17 cellular contexts compared by ENCODE assay signal in the genomic region with DNA sequence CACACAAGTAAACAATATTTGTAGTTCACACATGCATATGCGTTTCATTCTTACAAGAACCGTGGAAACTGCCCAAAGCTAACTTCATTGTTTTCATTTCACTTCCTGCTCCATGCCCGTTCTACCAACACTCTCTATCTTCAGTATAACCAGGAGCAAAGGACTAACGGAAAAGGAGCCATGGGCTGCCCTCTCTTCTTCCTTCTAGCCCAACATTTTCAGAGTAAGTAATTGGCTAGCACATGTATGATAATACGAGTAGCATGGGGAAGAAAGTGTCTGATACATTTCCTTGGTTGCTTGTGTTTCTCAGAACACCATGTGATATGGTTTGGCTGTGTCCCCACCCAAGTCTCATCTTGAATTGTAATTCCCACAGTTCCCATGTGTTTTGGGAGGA.
"Had no signal": no experiment of that assay in that cellular context is flagged by ENCODE, and none has a peak within 500 bp of the region (broad histone marks: within the 10 kb centered on the region; RNA-seq: fewer than 3 reads in every experiment).

No MANE protein-coding gene starts in this region.

- H2AFZ ChIP-seq: hepatocyte had no signal

- H3K27ac ChIP-seq: colonic mucosa, hepatocyte, psoas muscle, sigmoid colon, skin epidermis, testis, transverse colon had no signal

- H3K36me3 ChIP-seq: colonic mucosa, transverse colon had no signal

- DNase-seq: cerebellar nuclear complex; colonic mucosa; dermis blood vessel endothelial cell; erythroblast; mesendoderm; naive B cell; occipital lobe; psoas muscle; retina; sigmoid colon; stimulated activated CD4-positive, alpha-beta T cell treated with anti-CD3 and anti-CD28 coated beads, Interleukin-4, amount 100 ng/mL, for 4 hours; stimulated activated naive B cell treated with anti-CD40 and anti-IgM and Interleukin-4, amounts not matched to agents 10 μg/mL and 1 μg/mL and 100 μg/mL, for 72 hours; stimulated activated naive CD8-positive, alpha-beta T cell treated with anti-CD3 and anti-CD28 coated beads, Interleukin-15, amount 100 ng/mL, for 72 hours; testis; transverse colon had no signal

- H3K4me3 ChIP-seq: colonic mucosa, hepatocyte, psoas muscle, sigmoid colon, skin epidermis, testis, transverse colon had no signal

- H3K9me3 ChIP-seq: colonic mucosa, psoas muscle, sigmoid colon, testis, transverse colon had no signal

- H3K4me1 ChIP-seq: colonic mucosa, psoas muscle, sigmoid colon, testis, transverse colon had no signal

- H3K4me2 ChIP-seq: hepatocyte had no signal

- H3K27me3 ChIP-seq: colonic mucosa, hepatocyte, sigmoid colon, testis, transverse colon had no signal

- ATAC-seq: psoas muscle; stimulated activated naive B cell treated with anti-CD40 and anti-IgM and Interleukin-4, amounts not matched to agents 10 μg/mL and 1 μg/mL and 100 μg/mL, for 72 hours; stimulated activated naive CD8-positive, alpha-beta T cell treated with anti-CD3 and anti-CD28 coated beads, Interleukin-15, amount 100 ng/mL, for 72 hours had no signal

- H3K79me2 ChIP-seq: hepatocyte had no signal
